In the genomic region with DNA sequence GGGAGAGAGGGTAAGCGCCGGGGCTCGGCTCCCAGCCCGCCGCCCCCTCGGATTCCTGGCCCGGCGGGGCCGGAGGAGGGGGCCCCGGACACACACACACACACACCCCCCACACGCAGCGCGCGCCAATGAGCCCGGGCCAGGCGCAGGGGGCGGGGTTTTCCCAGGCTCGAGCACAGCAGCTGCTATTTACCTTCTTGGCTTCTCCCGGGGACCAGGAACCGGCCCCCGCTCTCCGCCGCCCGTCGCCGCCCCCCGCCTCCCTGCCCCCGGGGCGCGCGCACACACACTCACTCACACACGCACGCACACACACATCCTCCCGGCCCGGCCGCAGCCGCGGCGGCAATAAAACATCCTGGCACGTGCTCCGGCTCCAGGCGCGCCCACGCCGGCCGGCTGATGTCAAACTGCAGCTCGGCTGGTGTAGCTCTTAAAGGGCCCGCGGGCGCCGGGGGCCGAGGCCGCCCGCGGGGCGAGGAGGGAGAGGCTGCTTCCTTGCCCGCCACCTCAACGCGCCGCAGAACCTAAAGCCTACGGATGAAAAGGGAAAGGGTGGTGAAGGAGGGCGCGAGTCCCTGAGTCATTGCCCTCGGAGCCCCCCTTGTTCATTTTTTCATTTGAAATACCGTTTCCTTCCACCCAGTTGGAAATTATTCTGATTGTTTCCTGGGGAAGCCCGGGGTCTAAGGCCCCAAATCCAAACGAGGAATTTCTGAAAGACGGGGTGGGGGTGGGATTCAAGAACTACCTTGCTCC, we compare ENCODE assay signal across 1 cellular context.
TF ChIP-seq lines count a peak whose summit lies in the region.

No MANE protein-coding gene starts in this region.

TF ChIP-seq in GM23338, 12 proteins besides CTCF, POLR2A, EP300 and RAD21 (continued from another document):
- TF ChIP-seq ZNF462 (CRISPR knock-in tag; IDR thresholded peaks at IDR 0.05) (no peak), ZNF331 (CRISPR knock-in tag; IDR thresholded peaks at IDR 0.05; ENCODE audit: low read depth) (no peak), NANOG (IDR thresholded peaks at IDR 0.05; ENCODE audit: borderline replicate concordance) (no peak), POLR2AphosphoS5 (IDR thresholded peaks at IDR 0.05; ENCODE audit: low read depth) (peak; percentile 35; the same call in 1 of the 2 replicates), REST (IDR thresholded peaks at IDR 0.05; ENCODE audit: unreplicated experiment) (no peak), STAT1 (IDR thresholded peaks at IDR 0.05; ENCODE audit: unreplicated experiment) (no peak)
